In genomic region chr6:149200282-149200936, GRCh38 we compare ENCODE assay signal across 16 cellular contexts.
"Had no signal": no experiment of that assay in that cellular context is flagged by ENCODE, and none has a peak within 500 bp of the region (broad histone marks: within the 10 kb centered on the region; RNA-seq: fewer than 3 reads in every experiment).

No MANE protein-coding gene starts in this region.

- H3K27me3 Mint-ChIP-seq: activated CD8-positive, alpha-beta T cell treated with anti-CD3 and anti-CD28 coated beads for 36 hours; activated naive CD4-positive, alpha-beta T cell treated with anti-CD3 and anti-CD28 coated beads, Interleukin-2, amount 10 ng/mL, durations not matched to agents 7 days and 5 days had no signal

- DNase-seq: activated CD4-positive, alpha-beta T cell treated with anti-CD3 and anti-CD28 coated beads for 4 hours; activated CD8-positive, alpha-beta T cell treated with anti-CD3 and anti-CD28 coated beads for 36 hours; activated naive CD4-positive, alpha-beta T cell treated with anti-CD3 and anti-CD28 coated beads, Interleukin-2, amount 10 ng/mL, durations not matched to agents 7 days and 5 days; activated T-cell treated with anti-CD3 and anti-CD28 coated beads, Interleukin-2, amount 50 U/mL, for 1 hour; cerebellar nuclear complex; cortex of kidney; erythroblast; lower lobe of right lung; nephron progenitor cell; stimulated activated CD4-positive, alpha-beta T cell treated with anti-CD3 and anti-CD28 coated beads, Interleukin-2, amount 100 ng/mL, for 24 hours; stimulated activated naive CD8-positive, alpha-beta T cell treated with anti-CD3 and anti-CD28 coated beads, Interleukin-15, Interleukin-2, amounts not matched to agents 100 U/mL and 50 U/mL, for 24 hours; T-helper 2 cell; transverse colon; uterus; WERI-Rb-1 had no signal

- ATAC-seq: activated CD8-positive, alpha-beta T cell treated with anti-CD3 and anti-CD28 coated beads for 36 hours; lower lobe of right lung; stimulated activated naive CD8-positive, alpha-beta T cell treated with anti-CD3 and anti-CD28 coated beads, Interleukin-15, Interleukin-2, amounts not matched to agents 100 U/mL and 50 U/mL, for 24 hours had no signal

- H3K4me3 Mint-ChIP-seq: activated CD8-positive, alpha-beta T cell treated with anti-CD3 and anti-CD28 coated beads for 36 hours; activated naive CD4-positive, alpha-beta T cell treated with anti-CD3 and anti-CD28 coated beads, Interleukin-2, amount 10 ng/mL, durations not matched to agents 7 days and 5 days; nephron progenitor cell had no signal

- H3K27ac Mint-ChIP-seq: activated CD8-positive, alpha-beta T cell treated with anti-CD3 and anti-CD28 coated beads for 36 hours; activated naive CD4-positive, alpha-beta T cell treated with anti-CD3 and anti-CD28 coated beads, Interleukin-2, amount 10 ng/mL, durations not matched to agents 7 days and 5 days; nephron progenitor cell; progenitor cell of endocrine pancreas had no signal
